In the genomic region with DNA sequence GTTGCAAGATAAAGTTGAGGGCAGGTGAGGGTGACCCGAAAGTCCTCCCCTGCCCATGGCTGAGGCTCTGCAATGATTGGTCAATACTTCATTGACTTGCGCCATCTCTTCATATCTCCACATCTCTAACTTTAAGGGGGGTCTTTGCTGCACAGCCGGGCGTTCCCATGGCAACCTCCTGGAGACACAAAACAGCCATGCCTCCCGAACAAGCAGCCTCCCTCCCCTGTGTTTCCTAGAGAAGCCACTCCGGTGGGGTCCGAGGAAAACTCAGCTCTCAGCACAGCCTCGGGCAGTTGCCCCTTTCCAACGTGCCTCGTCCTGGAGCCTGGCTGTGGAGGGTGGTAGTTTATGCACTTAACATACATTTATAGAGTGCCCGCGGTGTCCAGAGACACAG, we compare ENCODE assay signal across 17 cellular contexts. TPM values are rescaled to one million over a fixed set of nuclear protein-coding genes. Genes with fewer than 3 reads are reported as not detected.
DNase-seq lines count a peak whose midpoint lies in the region; ATAC-seq, FAIRE-seq and TF ChIP-seq lines count a peak whose summit lies in the region.
"Had no signal": no experiment of that assay in that cellular context is flagged by ENCODE, and none has a peak within 500 bp of the region (broad histone marks: within the 10 kb centered on the region; RNA-seq: fewer than 3 reads in every experiment).

No MANE protein-coding gene starts in this region.

- H4K8ac ChIP-seq in neuronal stem cell (ENCODE audit: low read depth, low read length), result no peak overlapping the region

- no peaks in the 10 kb centered on the region for H3K36me3 ChIP-seq in HepG2 (replicated peaks in 1 of 2; ENCODE audit: control insufficient read depth in 1 of 2, insufficient read depth in 2 of 2, low read length in 2 of 2)
- H3K36me3 ChIP-seq in right lobe of liver, result no peaks in the 10 kb centered on the region
- no peaks in the 10 kb centered on the region for H3K36me3 ChIP-seq in neuronal stem cell (replicated peaks in 1 of 2; ENCODE audit: control insufficient read depth in 2 of 2, insufficient read depth in 2 of 2, low read length in 2 of 2)
- H3K36me3 ChIP-seq: HAP-1 had no signal

- no TSS peak for BruUV-seq in HepG2 (replicated peaks; lab: Mats Ljungman, UMichigan)

- H3K4me2 ChIP-seq in HepG2 (ENCODE audit: low read depth, low read length), result no peak overlapping the region
- H3K4me2 ChIP-seq in neuronal stem cell (ENCODE audit: insufficient read depth, low read length, poor library complexity, severe bottlenecking), result no peak overlapping the region

- no peaks in the 10 kb centered on the region for H3K79me2 ChIP-seq in HepG2 (ENCODE audit: insufficient read depth, low read length)

- no peak overlapping the region for H2BK5ac ChIP-seq in neuronal stem cell (ENCODE audit: low read length)

- no peak for TF ChIP-seq RAD21 in HepG2 (CRISPR knock-in tag; IDR thresholded peaks at IDR 0.05)

- H3K4ac ChIP-seq in neuronal stem cell (ENCODE audit: low read length), result no peak overlapping the region

- H2BK15ac ChIP-seq in neuronal stem cell (ENCODE audit: low read length), result peak overlapping the region; percentile 19

- POLR2A ChIA-PET in HepG2 (lab: Yijun Ruan, JAX), result no interaction called here

- TF ChIP-seq POLR2A in HepG2 (IDR thresholded peaks at IDR 0.05; ENCODE audit: insufficient read depth in 1 of 2, low read depth in 2 of 2, low read length in 2 of 2), result no peak
- TF ChIP-seq POLR2A in right lobe of liver (IDR thresholded peaks at IDR 0.05), result no peak

- no peak for TF ChIP-seq EP300 in HepG2 (IDR thresholded peaks at IDR 0.05; ENCODE audit: low read depth in 2 of 2, low read length in 2 of 2)
- TF ChIP-seq EP300 in HepG2 (CRISPR knock-in tag; IDR thresholded peaks at IDR 0.05; ENCODE audit: borderline replicate concordance), result no peak

- H3K23ac ChIP-seq in neuronal stem cell (ENCODE audit: low read depth, low read length, poor library complexity), result no peak overlapping the region

- no peak for FAIRE-seq in HepG2 (lab: Jason Lieb, UNC)
- FAIRE-seq: A204.1, G401.6, GM12892 had no signal

- DNase-seq in HepG2 (ENCODE audit: low spot score), result no peak
- no peak for DNase-seq in right lobe of liver
- peak; percentile 63 for DNase-seq in left kidney (ENCODE audit: low read depth, low spot score)
- no peak for DNase-seq in neuronal stem cell (ENCODE audit: low spot score)
- no peak for DNase-seq in cerebellar nuclear complex (lab: John Stamatoyannopoulos, UW)
- DNase-seq: C1 segment of cervical spinal cord; Caco-2; CD4-positive, alpha-beta memory T cell; DMS153; DND-41; GM23248 had no signal

- H2AFZ ChIP-seq in HepG2 (ENCODE audit: low read length), result no peak overlapping the region
- peak overlapping the region; percentile 9 for H2AFZ ChIP-seq in neuronal stem cell (ENCODE audit: low read length)
- H2AFZ ChIP-seq: GM23248 had no signal

- no peak overlapping the region for H4K91ac ChIP-seq in neuronal stem cell (ENCODE audit: low read depth, low read length, poor library complexity)

- 0 out of 2 replicates have a peak, but pooled peaks cover 3% of the 10 kb centered on the region for H4K20me1 ChIP-seq in HepG2 (ENCODE audit: insufficient read depth, low read length)

- no peak overlapping the region for H2BK12ac ChIP-seq in neuronal stem cell (ENCODE audit: low read length)

- intact Hi-C loops in HepG2 (cut with micrococcal nuclease; ENCODE audit: unreplicated experiment) (no loop called here), right lobe of liver (cut with DNase I) (no loop called here)

- TF ChIP-seq CTCF in HepG2 (CRISPR knock-in tag; IDR thresholded peaks at IDR 0.05) (no peak), right lobe of liver (IDR thresholded peaks at IDR 0.05) (no peak)

- no peak overlapping the region for H3K4me3 ChIP-seq in HepG2 (replicated peaks in 1 of 3; ENCODE audit: insufficient read depth in 1 of 3, low read depth in 2 of 3, low read length in 3 of 3)
- H3K4me3 ChIP-seq in right lobe of liver, result no peak overlapping the region
- H3K4me3 ChIP-seq in neuronal stem cell (ENCODE audit: low read length in 2 of 2), result no peak overlapping the region
- H3K4me3 ChIP-seq: GM23248, HAP-1 had no signal

- peak overlapping the region; percentile 25 for H3K18ac ChIP-seq in neuronal stem cell (ENCODE audit: low read length)

- H3K27me3 ChIP-seq in HepG2 (ENCODE audit: control insufficient read depth in 1 of 2, insufficient read depth in 2 of 2, low read length in 2 of 2), result peaks cover 9 to 88% of the 10 kb centered on the region in 2 experiments
- no peaks in the 10 kb centered on the region for H3K27me3 ChIP-seq in right lobe of liver
- peaks cover 0 to 54% (median 0%) of the 10 kb centered on the region in 3 experiments for H3K27me3 ChIP-seq in neuronal stem cell (ENCODE audit: control insufficient read depth in 3 of 3, insufficient read depth in 3 of 3, low read depth in 1 of 3, low read length in 3 of 3)

- H3K14ac ChIP-seq in neuronal stem cell (ENCODE audit: low read length), result no peak overlapping the region

- H3K9me3 ChIP-seq in HepG2 (ENCODE audit: low read length), result no peaks in the 10 kb centered on the region
- H3K9me3 ChIP-seq in right lobe of liver, result no peaks in the 10 kb centered on the region
- H3K9me3 ChIP-seq in neuronal stem cell (replicated peaks in 1 of 2; ENCODE audit: control insufficient read depth in 2 of 2, insufficient read depth in 1 of 2, low read depth in 1 of 2, low read length in 2 of 2), result no peaks in the 10 kb centered on the region
- H3K9me3 ChIP-seq: Caco-2, HAP-1 had no signal

- H3K4me1 ChIP-seq in HepG2 (ENCODE audit: insufficient read depth, low read length) (no peaks in the 10 kb centered on the region), right lobe of liver (no peaks in the 10 kb centered on the region), neuronal stem cell (ENCODE audit: control insufficient read depth in 2 of 2, insufficient read depth in 1 of 2, low read depth in 1 of 2, low read length in 2 of 2) (peaks cover 4 to 11% of the 10 kb centered on the region in 2 donors)
- H3K4me1 ChIP-seq: Caco-2, HAP-1 had no signal

- no peak overlapping the region for H3K9ac ChIP-seq in HepG2 (ENCODE audit: insufficient read depth, low read depth, low read length)
- H3K9ac ChIP-seq in neuronal stem cell (ENCODE audit: low read depth, low read length, poor library complexity), result no peak overlapping the region
- H3K9ac ChIP-seq: GM23248 had no signal

- 20% methylated on average over 10 of the region's 12 CpGs for WGBS in HepG2 (ENCODE audit: low lambda C conversion rate)
- 50% methylated on average over 8 of the region's 12 CpGs for WGBS in right lobe of liver (ENCODE audit: insufficient coverage, low coverage, low lambda C conversion rate, missing lambda C conversion rate)
- WGBS in neuronal stem cell (ENCODE audit: extremely low coverage in 2 of 2, insufficient read length in 2 of 2, insufficient replicate concordance in 1 of 2), 2 donors, result no CpG with 5 or more reads among the region's 12 CpGs

- in situ Hi-C loops in HepG2 (cut with HindIII; ENCODE audit: extremely low pct_ligation_motif_present, low pct_unique_long_range_greater_than_20kb), result no loop called here

- CTCF ChIA-PET in HepG2 (lab: Yijun Ruan, JAX; ENCODE audit: low intra/inter-chr PET ratio, low total read pairs), result no interaction called here

- no peak for ATAC-seq in HepG2
- no peak for ATAC-seq in right lobe of liver
- ATAC-seq in GM19397 (IDR thresholded peaks at IDR 0.05; ENCODE audit: unreplicated experiment), result no peak

- no peaks in the 10 kb centered on the region for H3K79me1 ChIP-seq in neuronal stem cell (ENCODE audit: low read depth, low read length)

- no peak overlapping the region for H2BK120ac ChIP-seq in neuronal stem cell (ENCODE audit: low read depth, low read length)

- no peak overlapping the region for H3K27ac ChIP-seq in HepG2 (ENCODE audit: extremely low read length, insufficient read depth, low read length)
- no peak overlapping the region for H3K27ac ChIP-seq in right lobe of liver
- no peak overlapping the region for H3K27ac ChIP-seq in neuronal stem cell (replicated peaks; ENCODE audit: low read length)
- H3K27ac ChIP-seq: 22Rv1, GM23248 had no signal

- no peak overlapping the region for H2AK5ac ChIP-seq in neuronal stem cell (ENCODE audit: low read depth, low read length)

TF ChIP-seq in HepG2, 621 proteins besides CTCF, POLR2A, EP300 and RAD21 (continues in another document):
- TF ChIP-seq RXRB (CRISPR knock-in tag; IDR thresholded peaks at IDR 0.05; ENCODE audit: borderline replicate concordance) (no peak), CEBPB (IDR thresholded peaks at IDR 0.05; ENCODE audit: borderline replicate concordance, low read depth, low read length) (0 out of 2 replicates have a peak, but pooled peaks have one; percentile 15), SSRP1 (CRISPR knock-in tag; IDR thresholded peaks at IDR 0.05) (no peak)

RNA-seq across cellular contexts. Expression of a gene that starts 57.5 kb away (rescaled TPM):
- total RNA-seq in HepG2 (2016; rRNA removed; fragmentation: Illumina TruSeq; extraction: Trizol) (10.1 and 11.5 TPM in 2 replicates), right lobe of liver (10 to 100 TPM; 10.9 to 20.8 (median 13.6) TPM)
- 14.4 and 15.0 TPM in 2 replicates for total RNA-seq in HepG2 (2016; cell fraction: cytosol; rRNA removed; fragmentation: Illumina TruSeq; extraction: Trizol; ENCODE audit: low read depth)
- 9.9 and 11.9 TPM in 2 replicates for total RNA-seq in HepG2 (2016; cell fraction: insoluble cytoplasmic fraction; rRNA removed; fragmentation: Illumina TruSeq; extraction: Trizol)
- 28.4 and 30.1 TPM in 2 replicates for total RNA-seq in HepG2 (2016; cell fraction: membrane; rRNA removed; fragmentation: Illumina TruSeq; extraction: Trizol)
- 6.7 and 8.6 TPM in 2 replicates for total RNA-seq in HepG2 (2016; cell fraction: nucleus; rRNA removed; fragmentation: Illumina TruSeq; extraction: Trizol)
- 15.0 and 20.0 TPM in 2 replicates for polyA plus RNA-seq in HepG2 (2011; rRNA removed)
- 14.6 and 15.9 TPM in 2 replicates for polyA plus RNA-seq in HepG2 (2011; cell fraction: cytosol; rRNA removed)
- polyA plus RNA-seq in HepG2 (2011; cell fraction: nucleus; rRNA removed), result 34.5 and 40.1 TPM in 2 replicates
- 7.5 and 9.2 TPM in 2 replicates for polyA plus RNA-seq in HepG2 (2012)
- 20.7 and 22.9 TPM in 2 replicates for polyA plus RNA-seq in HepG2 (2016; cell fraction: cytosol; fragmentation: Illumina TruSeq; extraction: Trizol; ENCODE audit: low read depth)
- polyA plus RNA-seq in HepG2 (2016; cell fraction: insoluble cytoplasmic fraction; fragmentation: Illumina TruSeq; extraction: Trizol; ENCODE audit: low read depth), result 11.8 and 14.9 TPM in 2 replicates
- 32.1 and 34.7 TPM in 2 replicates for polyA plus RNA-seq in HepG2 (2016; cell fraction: membrane; fragmentation: Illumina TruSeq; extraction: Trizol; ENCODE audit: low read depth)
- 17.6 and 18.4 TPM in 2 replicates for polyA plus RNA-seq in HepG2 (2016; cell fraction: nucleus; fragmentation: Illumina TruSeq; extraction: Trizol; ENCODE audit: insufficient read depth, low read depth)
- 26.2 and 35.2 TPM in 2 replicates for polyA minus RNA-seq in HepG2 (2011; rRNA and poly(A)+ RNA removed; ENCODE audit: low replicate concordance)
- polyA minus RNA-seq in HepG2 (2011; cell fraction: cytosol; rRNA and poly(A)+ RNA removed), result 9.8 and 12.6 TPM in 2 replicates
- polyA minus RNA-seq in HepG2 (2011; cell fraction: nucleus; rRNA and poly(A)+ RNA removed), result 6.7 and 8.6 TPM in 2 replicates
- 24.8 TPM for polyA plus RNA-seq in neuronal stem cell (2013, experiment 1 of 2)
- 23.4 TPM for polyA plus RNA-seq in neuronal stem cell (2013, experiment 2 of 2)
